Comparison of ENCODE assay signal across 8 cellular contexts in genomic region chr2:134119117-134119671, GRCh38.
DNase-seq lines count a peak whose midpoint lies in the region; ATAC-seq, FAIRE-seq and TF ChIP-seq lines count a peak whose summit lies in the region.

No MANE protein-coding gene starts in this region.

- no peak for TF ChIP-seq CTCF in DND-41 (IDR thresholded peaks at IDR 0.05; ENCODE audit: borderline replicate concordance, extremely low read depth, low read length, poor library complexity, severe bottlenecking)
- TF ChIP-seq CTCF in natural killer cell (IDR thresholded peaks at IDR 0.05) = no peak

- H3K4me3 ChIP-seq in DND-41 (ENCODE audit: low read depth in 1 of 2, low read length in 2 of 2) = peak overlapping the region; percentile 86 to 95
- peak overlapping the region in 1 of 2 donors; percentile 88 for H3K4me3 ChIP-seq in small intestine (ENCODE audit: low read depth in 1 of 2, low read length in 2 of 2)

- peaks cover 45% of the 10 kb centered on the region for H3K79me2 ChIP-seq in DND-41 (ENCODE audit: insufficient read depth, low read length)

- no peak for FAIRE-seq in small intestine (lab: Jason Lieb, UNC)

- H3K9me3 Mint-ChIP-seq in IgD-negative memory B cell (no peaks in the 10 kb centered on the region), natural killer cell (no peaks in the 10 kb centered on the region)

- H3K9me3 ChIP-seq in DND-41 (ENCODE audit: insufficient read depth, low read length, severe bottlenecking) = no peaks in the 10 kb centered on the region
- H3K9me3 ChIP-seq in small intestine (ENCODE audit: control insufficient read depth, low read depth) = no peaks in the 10 kb centered on the region

- H3K4me3 Mint-ChIP-seq in IgD-negative memory B cell (peak overlapping the region; percentile 93 to 100 (median 98)), natural killer cell (peak overlapping the region; percentile 100)

- H3K36me3 Mint-ChIP-seq in IgD-negative memory B cell = peaks cover 1% of the 10 kb centered on the region
- no peaks in the 10 kb centered on the region for H3K36me3 Mint-ChIP-seq in natural killer cell

- in situ Hi-C loops in ACHN (cut with HindIII; ENCODE audit: low pct_ligation_motif_present, low pct_unique_long_range_greater_than_20kb, low sequenced_read_pairs) = no loop called here

- peaks cover 36 to 41% (median 41%) of the 10 kb centered on the region in 3 donors for H3K4me1 Mint-ChIP-seq in IgD-negative memory B cell
- H3K4me1 Mint-ChIP-seq in natural killer cell = peaks cover 44 to 46% of the 10 kb centered on the region in 2 donors

- intact Hi-C loops in natural killer cell (cut with micrococcal nuclease) = loop anchor here (1.0 to 5.0 kb wide), 4 partner anchors 88 to 778 kb away; no protein-coding TSS in a partner anchor

- H3K27me3 Mint-ChIP-seq in IgD-negative memory B cell (peaks cover 2% of the 10 kb centered on the region), natural killer cell (ENCODE audit: low read depth in 2 of 2) (peaks cover 0 to 17% of the 10 kb centered on the region in 2 donors)

- 18 to 30% (median 20%) methylated on average over 8 of the region's 8 CpGs for WGBS in small intestine, 3 donors

- peak overlapping the region; percentile 77 for H3K27ac ChIP-seq in DND-41 (ENCODE audit: low read length)
- peak overlapping the region; percentile 52 for H3K27ac ChIP-seq in caudate nucleus (ENCODE audit: low read depth, low read length)
- H3K27ac ChIP-seq in small intestine (ENCODE audit: low read depth in 1 of 2, low read length in 1 of 2) = peak overlapping the region in 1 of 2 donors; percentile 33

- H3K27me3 ChIP-seq in DND-41 (ENCODE audit: insufficient read depth, low read length, poor library complexity) (no peaks in the 10 kb centered on the region), small intestine (ENCODE audit: control insufficient read depth in 2 of 2, insufficient read depth in 2 of 2, low read length in 2 of 2) (no peaks in the 10 kb centered on the region)

- peak overlapping the region; percentile 95 for H3K9ac ChIP-seq in DND-41 (ENCODE audit: low read depth, low read length)

- peaks cover 54% of the 10 kb centered on the region for H3K4me1 ChIP-seq in DND-41 (ENCODE audit: insufficient read depth, low read length)
- peaks cover 4 to 11% of the 10 kb centered on the region in 2 donors for H3K4me1 ChIP-seq in small intestine (ENCODE audit: control insufficient read depth in 2 of 2, insufficient read depth in 1 of 2, low read depth in 1 of 2, low read length in 1 of 2)

- H3K36me3 ChIP-seq in DND-41 (ENCODE audit: insufficient read depth, low read length) (no peaks in the 10 kb centered on the region; the same call in 1 of the 2 replicates), small intestine (ENCODE audit: control insufficient read depth in 2 of 2, insufficient read depth in 2 of 2, low read length in 2 of 2) (no peaks in the 10 kb centered on the region)

- H2AFZ ChIP-seq in DND-41 (ENCODE audit: low read depth, low read length) = peak overlapping the region; percentile 94

- H3K27ac Mint-ChIP-seq in IgD-negative memory B cell = peak overlapping the region; percentile 96
- H3K27ac Mint-ChIP-seq in natural killer cell = peak overlapping the region; percentile 89 to 94

- no peak for DNase-seq in DND-41
- DNase-seq in caudate nucleus (lab: John Stamatoyannopoulos, UW) = no peak
- DNase-seq in natural killer cell = no peak
- DNase-seq in small intestine = no peak
- DNase-seq in ACHN = no peak
- DNase-seq in NCI-H226 = no peak

- ATAC-seq in DND-41 (ENCODE audit: insufficient read depth, low read depth) = peak; percentile 20
- peak; percentile 10 for ATAC-seq in GM21526 (IDR thresholded peaks at IDR 0.05; ENCODE audit: low FRiP score, unreplicated experiment)
- ATAC-seq in natural killer cell = peak in 2 of 3 donors; percentile 0 to 1

- peaks cover 30% of the 10 kb centered on the region for H4K20me1 ChIP-seq in DND-41 (ENCODE audit: insufficient read depth, low read length)

- H3K4me2 ChIP-seq in DND-41 (ENCODE audit: insufficient read depth, low read length) = peak overlapping the region; percentile 94
